Comparison of ENCODE assay signal across 10 cellular contexts in the genomic region with DNA sequence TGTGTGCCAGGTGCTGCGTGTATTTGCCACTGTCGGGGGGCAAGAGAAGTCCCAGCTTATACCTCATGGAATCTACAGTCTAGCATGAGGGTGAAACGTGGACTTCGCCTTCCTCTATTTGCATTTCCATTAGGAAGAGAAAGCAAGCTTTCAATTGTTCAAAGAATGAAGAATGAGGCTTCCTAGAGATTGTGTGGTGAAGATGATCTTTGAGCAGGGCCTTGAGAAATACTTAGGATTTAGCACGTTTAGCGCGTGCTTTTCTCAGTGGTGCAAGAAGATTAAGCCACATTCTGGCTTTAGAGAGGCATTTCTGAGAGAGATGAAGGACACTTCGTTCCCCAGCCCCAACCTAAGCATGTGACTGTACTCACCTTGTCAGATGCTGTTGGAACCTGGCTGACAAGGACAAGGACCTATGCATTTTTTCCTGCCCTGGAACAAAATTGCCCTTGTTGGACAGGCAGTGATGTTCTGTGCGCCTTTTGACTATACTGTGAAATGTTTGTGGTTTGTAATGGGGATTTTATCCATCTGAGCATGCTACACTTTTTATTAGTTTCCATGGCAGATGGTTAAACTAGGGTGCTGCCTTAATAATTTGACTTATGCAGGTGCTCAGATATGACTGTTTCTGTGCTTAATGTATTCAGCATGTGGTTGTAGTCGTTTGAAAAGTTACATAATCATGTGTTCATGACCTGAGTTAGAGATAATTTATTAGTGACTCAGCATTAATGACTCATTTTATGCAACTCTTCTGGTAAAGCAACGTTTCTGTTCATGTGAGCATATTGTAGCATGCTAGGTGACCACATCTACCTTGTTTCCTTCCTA. TPM values are rescaled to one million over a fixed set of nuclear protein-coding genes. Genes with fewer than 3 reads are reported as not detected.
DNase-seq lines count a peak whose midpoint lies in the region; ATAC-seq and TF ChIP-seq lines count a peak whose summit lies in the region.
"Had no signal": no experiment of that assay in that cellular context is flagged by ENCODE, and none has a peak within 500 bp of the region (broad histone marks: within the 10 kb centered on the region; RNA-seq: fewer than 3 reads in every experiment).

No MANE protein-coding gene starts in this region.

- DNase-seq in Calu3 (no peak), adrenal gland (peak in 3 of 7 donors; percentile 11 to 24 (median 23)), omental fat pad (ENCODE audit: low spot score) (no peak), COR-L47 (lab: John Stamatoyannopoulos, UW) (no peak), NCI-H2196 treated with DMSO at 0.1 percent for 48 hours (lab: John Stamatoyannopoulos, UW; ENCODE audit: unreplicated experiment) (no peak)
- DNase-seq in effector memory CD8-positive, alpha-beta T cell, result no peak
- DNase-seq: gastrocnemius medialis had no signal

- TF ChIP-seq CTCF in Calu3 (IDR thresholded peaks at IDR 0.05; ENCODE audit: unreplicated experiment), result no peak
- no peak for TF ChIP-seq CTCF in adrenal gland (IDR thresholded peaks at IDR 0.05)
- TF ChIP-seq CTCF in omental fat pad (IDR thresholded peaks at IDR 0.05), result no peak

- H3K27ac ChIP-seq in adrenal gland, result peak overlapping the region in 3 of 5 donors; percentile 24 to 76 (median 52)

- peak overlapping the region; percentile 30 for H3K4me3 Mint-ChIP-seq in Calu3 (ENCODE audit: low read depth, unreplicated experiment)
- no peak overlapping the region for H3K4me3 Mint-ChIP-seq in effector memory CD8-positive, alpha-beta T cell

- peaks cover 22 to 23% of the 10 kb centered on the region in 2 donors for H3K4me1 ChIP-seq in adrenal gland (replicated peaks in 1 of 2)

- peaks cover 4% of the 10 kb centered on the region for H3K9me3 Mint-ChIP-seq in Calu3 (ENCODE audit: low read depth, unreplicated experiment)
- H3K9me3 Mint-ChIP-seq in effector memory CD8-positive, alpha-beta T cell, result no peaks in the 10 kb centered on the region
- H3K9me3 Mint-ChIP-seq: IgD-negative memory B cell had no signal

- no peak overlapping the region for H3K4me3 ChIP-seq in adrenal gland
- H3K4me3 ChIP-seq: gastrocnemius medialis had no signal

- intact Hi-C loops in Calu3 (cut with micrococcal nuclease; ENCODE audit: unreplicated experiment), result no loop called here
- intact Hi-C loops in adrenal gland (cut with DNase I), result no loop called here

- peaks cover 59% of the 10 kb centered on the region for H3K4me1 Mint-ChIP-seq in Calu3 (ENCODE audit: low read depth, unreplicated experiment)
- H3K4me1 Mint-ChIP-seq in effector memory CD8-positive, alpha-beta T cell (ENCODE audit: low read depth in 2 of 2), result peaks cover 27 to 51% of the 10 kb centered on the region in 2 donors

- no peak for TF ChIP-seq POLR2A in adrenal gland (IDR thresholded peaks at IDR 0.05)

- CTCF ChIA-PET in Calu3 (lab: Charles Lee), result no interaction called here

- ATAC-seq in GM19397 (IDR thresholded peaks at IDR 0.05; ENCODE audit: unreplicated experiment), result peak; percentile 74
- ATAC-seq in HG03196 (IDR thresholded peaks at IDR 0.05; ENCODE audit: unreplicated experiment), result peak; percentile 65
- ATAC-seq in omental fat pad (ENCODE audit: low FRiP score), result peak; percentile 34
- ATAC-seq in effector memory CD8-positive, alpha-beta T cell (replicated peaks), result no peak

- 61 to 69% (median 62%) methylated on average over 11 of the region's 11 CpGs for WGBS in adrenal gland, 4 donors

- no peaks in the 10 kb centered on the region for H3K27me3 Mint-ChIP-seq in Calu3 (ENCODE audit: unreplicated experiment)
- H3K27me3 Mint-ChIP-seq in effector memory CD8-positive, alpha-beta T cell, result no peaks in the 10 kb centered on the region
- H3K27me3 Mint-ChIP-seq: IgD-negative memory B cell had no signal

- H3K27ac Mint-ChIP-seq in Calu3 (ENCODE audit: unreplicated experiment), result peak overlapping the region; percentile 19
- H3K27ac Mint-ChIP-seq in effector memory CD8-positive, alpha-beta T cell, result peak overlapping the region in 1 of 2 donors; percentile 72
- H3K27ac Mint-ChIP-seq: IgD-negative memory B cell had no signal

- H3K9me3 ChIP-seq in adrenal gland (replicated peaks in 1 of 3), result no peaks in the 10 kb centered on the region
- H3K9me3 ChIP-seq: gastrocnemius medialis had no signal

- no peaks in the 10 kb centered on the region for H3K36me3 Mint-ChIP-seq in Calu3 (ENCODE audit: insufficient read depth, unreplicated experiment)
- peaks cover 7% of the 10 kb centered on the region for H3K36me3 Mint-ChIP-seq in effector memory CD8-positive, alpha-beta T cell (ENCODE audit: insufficient read depth)

- H3K36me3 ChIP-seq in adrenal gland (replicated peaks in 1 of 2), result no peaks in the 10 kb centered on the region
- H3K36me3 ChIP-seq: gastrocnemius medialis had no signal

- no peaks in the 10 kb centered on the region for H3K27me3 ChIP-seq in adrenal gland
- H3K27me3 ChIP-seq: gastrocnemius medialis had no signal

- BruUV-seq in Calu3 (replicated peaks; lab: Mats Ljungman, UMichigan), result no TSS peak

RNA-seq across cellular contexts. Expression of gene TULP4, which starts 10.7 kb away (rescaled TPM):
- total RNA-seq in Calu3 (2022) (84.3 and 105 TPM in 2 replicates), adrenal gland (10 to 100 TPM; 22.5 to 89.6 (median 63.1) TPM), omental fat pad (100 to 1,000 TPM in 2 of 4 donors, 10 to 100 TPM in 2; 76.7 to 118 (median 95.7) TPM)
- polyA plus RNA-seq in adrenal gland, result 1 to 10 TPM; 1.9 to 9.0 (median 7.9) TPM
